ENCODE assay signal across 1 cellular context in the genomic region with DNA sequence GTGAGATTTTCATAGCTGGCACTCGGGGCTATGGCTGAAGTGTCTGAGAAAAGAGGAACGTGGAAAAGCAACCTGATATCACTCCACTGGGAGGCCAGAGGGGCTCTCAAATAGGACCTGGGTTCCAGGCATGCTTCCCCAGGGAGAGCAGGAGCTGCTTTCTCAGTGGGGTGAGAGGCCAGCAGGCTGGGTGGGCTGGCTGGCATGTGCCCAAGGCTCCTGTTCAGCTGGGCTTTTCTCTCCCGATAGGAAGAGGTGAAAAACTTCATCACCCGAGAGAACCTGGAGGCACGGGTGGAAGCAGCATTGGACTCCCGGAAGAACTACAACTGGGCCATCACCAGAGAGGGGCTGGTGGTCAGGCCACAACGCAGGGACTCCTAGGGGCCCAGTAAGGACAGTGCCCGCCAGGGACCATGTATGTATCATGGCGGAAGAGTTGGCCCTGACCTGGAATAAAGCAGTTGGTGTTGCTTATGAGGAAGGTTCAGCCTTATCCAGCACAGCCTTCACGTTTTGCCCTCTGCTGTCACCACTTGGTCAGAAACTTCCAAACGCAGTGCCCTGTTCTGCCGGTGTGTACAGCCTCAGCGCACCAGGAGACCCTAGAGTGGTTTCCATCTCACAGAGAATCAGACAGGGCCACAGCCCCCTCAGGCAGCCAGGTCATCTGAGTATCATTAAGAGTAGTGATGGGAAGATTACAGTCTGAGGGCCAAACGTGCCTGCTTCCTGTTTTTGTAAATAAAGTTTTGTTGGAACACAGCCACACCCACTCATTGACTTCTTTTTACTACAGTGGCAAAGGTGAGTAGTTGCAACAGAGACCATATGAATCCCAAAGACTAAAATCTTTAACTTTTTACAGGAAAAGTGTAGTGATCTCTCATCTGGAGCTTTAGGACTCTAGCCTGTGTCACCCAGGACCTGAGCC.
TF ChIP-seq lines count a peak whose summit lies in the region.

No MANE protein-coding gene starts in this region.

TF ChIP-seq in HepG2, 621 proteins besides CTCF, POLR2A, EP300 and RAD21 (continued from another document):
- peak; percentile 93 for TF ChIP-seq ZBTB40 (IDR thresholded peaks at IDR 0.05)
- peak; percentile 99 for TF ChIP-seq ZBTB40 (CRISPR knock-in tag; IDR thresholded peaks at IDR 0.05)
- TF ChIP-seq MTA1 (CRISPR knock-in tag; IDR thresholded peaks at IDR 0.05; ENCODE audit: borderline replicate concordance), result 0 out of 2 replicates have a peak, but pooled peaks have one; percentile 39
